8 cellular contexts compared by ENCODE assay signal in genomic region chr3:125310623-125311076, GRCh38.
DNase-seq lines count a peak whose midpoint lies in the region; ATAC-seq and TF ChIP-seq lines count a peak whose summit lies in the region.

No MANE protein-coding gene starts in this region.

- peaks cover 46 to 68% (median 66%) of the 10 kb centered on the region in 3 donors for H3K4me1 Mint-ChIP-seq in CD8-positive, alpha-beta memory T cell
- peaks cover 55% of the 10 kb centered on the region for H3K4me1 Mint-ChIP-seq in activated naive CD8-positive, alpha-beta T cell (ENCODE audit: low read depth)

- peaks cover 28% of the 10 kb centered on the region; the same call in 1 of the 2 replicates for H3K79me2 ChIP-seq in PC-3 (ENCODE audit: low read length)

- H3K27me3 ChIP-seq in CD8-positive, alpha-beta memory T cell (ENCODE audit: insufficient read depth, low read length, poor library complexity, severe bottlenecking): no peaks in the 10 kb centered on the region
- no peaks in the 10 kb centered on the region for H3K27me3 ChIP-seq in gastrocnemius medialis
- H3K27me3 ChIP-seq in PC-3 (ENCODE audit: low read length): no peaks in the 10 kb centered on the region

- intact Hi-C loops in gastrocnemius medialis (cut with DNase I; ENCODE audit: low total_unique reads) (no loop called here), PC-3 (cut with micrococcal nuclease) (no loop called here)

- TF ChIP-seq POLR2A in gastrocnemius medialis (IDR thresholded peaks at IDR 0.05): no peak

- ATAC-seq in gastrocnemius medialis (no peak), PC-3 (no peak), HG02970 (IDR thresholded peaks at IDR 0.05; ENCODE audit: low FRiP score, unreplicated experiment) (no peak)

- TF ChIP-seq CTCF in gastrocnemius medialis (IDR thresholded peaks at IDR 0.05 in 4 of 5, conservative IDR thresholded peaks at IDR 0.05 in 1 of 5) (no peak), PC-3 (conservative IDR thresholded peaks at IDR 0.05; ENCODE audit: low read depth, low read length) (no peak)

- no peak overlapping the region for H2AFZ ChIP-seq in PC-3 (ENCODE audit: low read length)

- no peaks in the 10 kb centered on the region for H4K20me1 ChIP-seq in PC-3 (ENCODE audit: low read length)

- no peaks in the 10 kb centered on the region for H3K9me2 ChIP-seq in PC-3 (replicated peaks; ENCODE audit: low read length)

- DNase-seq in CD8-positive, alpha-beta memory T cell: peak; percentile 16 to 54 (median 44)
- peak; percentile 42 for DNase-seq in SK-MEL-5 (ENCODE audit: low read depth, low spot score)
- no peak for DNase-seq in gastrocnemius medialis
- no peak for DNase-seq in PC-3
- DNase-seq in NCI-H1694 (lab: John Stamatoyannopoulos, UW): no peak
- DNase-seq in cerebellum (ENCODE audit: low spot score): no peak

- peaks cover 20% of the 10 kb centered on the region for H3K4me1 ChIP-seq in CD8-positive, alpha-beta memory T cell (ENCODE audit: insufficient read depth, low read length)
- H3K4me1 ChIP-seq in gastrocnemius medialis (no peaks in the 10 kb centered on the region), PC-3 (ENCODE audit: insufficient read depth, low read length) (no peaks in the 10 kb centered on the region)

- no peak overlapping the region for H3K9ac ChIP-seq in PC-3 (ENCODE audit: low read length)

- H3K27me3 Mint-ChIP-seq in CD8-positive, alpha-beta memory T cell: no peaks in the 10 kb centered on the region
- H3K27me3 Mint-ChIP-seq in activated naive CD8-positive, alpha-beta T cell: no peaks in the 10 kb centered on the region

- H3K27ac Mint-ChIP-seq in CD8-positive, alpha-beta memory T cell: peak overlapping the region; percentile 87 to 98 (median 94)
- peak overlapping the region; percentile 90 for H3K27ac Mint-ChIP-seq in activated naive CD8-positive, alpha-beta T cell

- POLR2A ChIA-PET in CD8-positive, alpha-beta memory T cell (lab: Charles Lee): no interaction called here
- POLR2A ChIA-PET in PC-3 (lab: Charles Lee; ENCODE audit: unreplicated experiment): interaction anchor here (0.6 kb wide), 1 partner anchor 423 kb away, joined by 3 read pairs; no protein-coding TSS in a partner anchor

- CTCF ChIA-PET in CD8-positive, alpha-beta memory T cell (lab: Charles Lee): no interaction called here
- CTCF ChIA-PET in PC-3 (lab: Charles Lee): no interaction called here

- H3K4me3 ChIP-seq in CD8-positive, alpha-beta memory T cell (ENCODE audit: low read length): peak overlapping the region; percentile 59
- H3K4me3 ChIP-seq in gastrocnemius medialis (peak overlapping the region in 3 of 4 donors; percentile 13 to 39 (median 36)), PC-3 (ENCODE audit: low read length) (no peak overlapping the region)

- no peaks in the 10 kb centered on the region for H3K9me3 ChIP-seq in CD8-positive, alpha-beta memory T cell (ENCODE audit: low read length)
- H3K9me3 ChIP-seq in gastrocnemius medialis (no peaks in the 10 kb centered on the region), PC-3 (ENCODE audit: low read length) (no peaks in the 10 kb centered on the region)

- BruUV-seq in PC-3 (replicated peaks; lab: Mats Ljungman, UMichigan): no TSS peak

- in situ Hi-C loops in SK-MEL-5 (cut with HindIII; ENCODE audit: low pct_unique_long_range_greater_than_20kb, low sequenced_read_pairs) (no loop called here), gastrocnemius medialis (cut with MboI; ENCODE audit: low sequenced_read_pairs in 4 of 4) (no loop called here)

- H3F3A ChIP-seq in PC-3 (ENCODE audit: low read length, unreplicated experiment): no peaks in the 10 kb centered on the region

- H3K36me3 Mint-ChIP-seq in CD8-positive, alpha-beta memory T cell: peaks cover 3 to 40% (median 15%) of the 10 kb centered on the region in 3 donors
- H3K36me3 Mint-ChIP-seq in activated naive CD8-positive, alpha-beta T cell: peaks cover 24% of the 10 kb centered on the region

- peak overlapping the region; percentile 88 to 98 (median 92) for H3K4me3 Mint-ChIP-seq in CD8-positive, alpha-beta memory T cell
- H3K4me3 Mint-ChIP-seq in activated naive CD8-positive, alpha-beta T cell: peak overlapping the region; percentile 82

- no peak overlapping the region for H3K4me2 ChIP-seq in PC-3 (ENCODE audit: low read length)

- H3K27ac ChIP-seq in CD8-positive, alpha-beta memory T cell (ENCODE audit: low read depth, low read length): peak overlapping the region; percentile 33
- H3K27ac ChIP-seq in gastrocnemius medialis (peak overlapping the region in 1 of 4 donors; percentile 17), PC-3 (ENCODE audit: low read length) (no peak overlapping the region)

- H3K9me3 Mint-ChIP-seq in CD8-positive, alpha-beta memory T cell: no peaks in the 10 kb centered on the region
- no peaks in the 10 kb centered on the region for H3K9me3 Mint-ChIP-seq in activated naive CD8-positive, alpha-beta T cell (ENCODE audit: low read depth)

- no peaks in the 10 kb centered on the region for H3K36me3 ChIP-seq in CD8-positive, alpha-beta memory T cell (ENCODE audit: insufficient read depth, low read length)
- peaks cover 0 to 14% of the 10 kb centered on the region in 2 donors for H3K36me3 ChIP-seq in gastrocnemius medialis
- peaks cover 25% of the 10 kb centered on the region for H3K36me3 ChIP-seq in PC-3 (ENCODE audit: low read depth, low read length)

Comparison
In these comparisons a context has a peak if more than half of its experiments do, and no peak if none do; other contexts are left out.
1. DNase-seq: peak in CD8-positive, alpha-beta memory T cell (5 of 5) and SK-MEL-5 (single experiment); none in gastrocnemius medialis (0 of 2), PC-3 (single experiment), NCI-H1694 (single experiment) and cerebellum (single experiment).